ENCODE assay signal across 28 cellular contexts in genomic region chr10:75552171-75552570, GRCh38.
"Had no signal": no experiment of that assay in that cellular context is flagged by ENCODE, and none has a peak within 500 bp of the region (broad histone marks: within the 10 kb centered on the region; RNA-seq: fewer than 3 reads in every experiment).

No MANE protein-coding gene starts in this region.

- H3K4me1 ChIP-seq: parathyroid adenoma, psoas muscle, suprapubic skin, testis had no signal

- ATAC-seq: natural killer cell; psoas muscle; right cardiac atrium; sciatic nerve; stimulated activated memory B cell treated with anti-CD40 and anti-IgM and Interleukin-4, amounts not matched to agents 10 μg/mL and 1 μg/mL and 100 μg/mL, for 72 hours; stimulated activated naive CD8-positive, alpha-beta T cell treated with anti-CD3 and anti-CD28 coated beads, Interleukin-15, amount 100 ng/mL, for 72 hours; stimulated activated naive CD8-positive, alpha-beta T cell treated with anti-CD3 and anti-CD28 coated beads, Interleukin-15, Interleukin-2, amounts not matched to agents 100 U/mL and 50 U/mL, for 24 hours; upper lobe of right lung had no signal

- H2AFZ ChIP-seq: neural progenitor cell, parathyroid adenoma had no signal

- H3K36me3 ChIP-seq: neural progenitor cell, ovary, spleen, suprapubic skin, tibial artery, transverse colon, upper lobe of right lung, uterus had no signal

- H3K27me3 ChIP-seq: neural progenitor cell, ovary, spleen, suprapubic skin, testis, tibial artery, transverse colon, upper lobe of right lung, uterus had no signal

- H3K4me3 ChIP-seq: neural progenitor cell, ovary, psoas muscle, skin epidermis, smooth muscle cell, spleen, suprapubic skin, testis, tibial artery, transverse colon, upper lobe of right lung, uterus had no signal

- H3K79me2 ChIP-seq: parathyroid adenoma had no signal

- H3K4me2 ChIP-seq: neural progenitor cell, smooth muscle cell had no signal

- H3K9ac ChIP-seq: neural progenitor cell, parathyroid adenoma had no signal

- H3K9me3 ChIP-seq: ovary, psoas muscle, suprapubic skin, testis, tibial artery, upper lobe of right lung, uterus had no signal

- H3K27ac ChIP-seq: neural progenitor cell, ovary, parathyroid adenoma, psoas muscle, skin epidermis, spleen, suprapubic skin, testis, tibial artery, transverse colon, upper lobe of right lung, uterus had no signal

- DNase-seq: natural killer cell; occipital lobe; ovary; posterior cingulate gyrus; psoas muscle; right cardiac atrium; spleen; stimulated activated CD4-positive, alpha-beta T cell treated with anti-CD3 and anti-CD28 coated beads, Interleukin-12 subunit alpha, Interleukin-12 subunit beta, amount 100 ng/mL, for 4 hours; stimulated activated CD4-positive, alpha-beta T cell treated with anti-CD3 and anti-CD28 coated beads, Interleukin-1b, Interleukin-23, amount 100 ng/mL, for 48 hours; stimulated activated CD4-positive, alpha-beta T cell treated with anti-CD3 and anti-CD28 coated beads, Interleukin-4, amount 100 ng/mL, for 1 hour; stimulated activated CD4-positive, alpha-beta T cell treated with anti-CD3 and anti-CD28 coated beads, Interleukin-4, amount 100 ng/mL, for 4 hours; stimulated activated CD8-positive, alpha-beta memory T cell treated with anti-CD3 and anti-CD28 coated beads, Interleukin-4, amount 100 ng/mL, for 48 hours; stimulated activated naive CD4-positive, alpha-beta T cell; stimulated activated naive CD8-positive, alpha-beta T cell treated with anti-CD3 and anti-CD28 coated beads, Interleukin-15, amount 100 ng/mL, for 72 hours; stimulated activated naive CD8-positive, alpha-beta T cell treated with anti-CD3 and anti-CD28 coated beads, Interleukin-15, Interleukin-2, amounts not matched to agents 100 U/mL and 50 U/mL, for 24 hours; substantia nigra; testis; tibial artery; transverse colon; upper lobe of right lung; uterus had no signal
